ENCODE assay signal across 15 cellular contexts in the genomic region with DNA sequence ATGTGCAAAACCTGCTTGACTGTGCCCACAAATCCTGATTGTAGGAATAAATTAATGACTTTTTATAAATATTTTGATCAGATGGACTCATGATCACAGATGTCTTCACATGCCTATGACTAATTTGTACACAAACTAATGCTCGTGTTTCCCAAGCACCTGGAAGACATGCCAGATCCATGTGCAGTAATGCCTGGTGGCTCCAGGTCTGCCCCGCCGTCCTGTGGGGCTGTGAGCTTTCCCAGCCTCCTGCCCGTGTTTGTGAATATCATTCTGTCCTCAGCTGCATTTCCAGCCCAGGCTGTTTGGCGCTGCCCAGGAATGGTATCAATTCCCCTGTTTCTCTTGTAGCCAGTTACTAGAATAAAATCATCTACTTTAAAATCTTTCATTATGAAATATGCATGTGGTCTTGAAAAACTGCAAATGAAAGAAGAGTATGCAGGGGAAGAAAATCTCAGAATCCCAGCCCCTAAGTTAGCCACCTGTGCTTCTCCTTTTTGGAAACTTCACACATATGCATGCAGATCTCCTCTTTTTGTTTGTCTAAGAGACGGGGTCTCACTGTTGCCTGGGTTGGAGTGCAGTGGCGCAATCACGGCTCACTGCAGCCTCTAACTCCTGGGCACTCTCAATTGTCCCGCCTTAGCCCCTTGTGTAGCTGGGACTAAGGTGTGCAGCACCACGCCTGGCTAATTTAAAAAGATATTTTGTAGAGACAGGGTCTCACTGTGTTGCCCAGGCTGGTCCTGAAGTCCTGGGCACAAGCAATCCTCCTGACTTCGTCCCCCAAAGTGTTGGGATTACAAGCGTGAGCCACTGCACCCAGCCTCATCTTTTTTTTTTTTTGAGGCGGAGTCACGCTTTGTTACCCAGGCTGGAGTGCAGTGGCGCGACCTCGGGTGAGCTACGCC. TPM values are rescaled to one million over a fixed set of nuclear protein-coding genes. Genes with fewer than 3 reads are reported as not detected.
DNase-seq lines count a peak whose midpoint lies in the region; ATAC-seq and TF ChIP-seq lines count a peak whose summit lies in the region.
"Had no signal": no experiment of that assay in that cellular context is flagged by ENCODE, and none has a peak within 500 bp of the region (broad histone marks: within the 10 kb centered on the region; RNA-seq: fewer than 3 reads in every experiment).

No MANE protein-coding gene starts in this region.

- CTCF ChIA-PET in HCT116 (lab: Charles Lee), result interaction anchor here (1.6 kb wide), 1 partner anchor 90 kb away, joined by 3 read pairs; no protein-coding TSS in a partner anchor

- no TSS peak for BruUV-seq in HCT116 (replicated peaks; lab: Mats Ljungman, UMichigan)

- no peak overlapping the region for H3K4me3 ChIP-seq in BLaER1 treated with 17β-estradiol and CSF1 and Interleukin-3, amounts not matched to agents 10 nM and 100 nM
- H3K4me3 ChIP-seq in HCT116 (replicated peaks in 1 of 2; ENCODE audit: low read depth in 1 of 2, low read length in 2 of 2) (no peak overlapping the region), adipocyte (ENCODE audit: low read length) (no peak overlapping the region), iPS-20b (ENCODE audit: low read length) (peak overlapping the region; percentile 43)
- H3K4me3 ChIP-seq: stomach had no signal

- H3K9me3 ChIP-seq in BLaER1 treated with 17β-estradiol and CSF1 and Interleukin-3, amounts not matched to agents 10 nM and 100 nM (replicated peaks in 1 of 11), result no peaks in the 10 kb centered on the region
- no peaks in the 10 kb centered on the region for H3K9me3 ChIP-seq in HCT116 (ENCODE audit: control insufficient read depth in 1 of 2, insufficient read depth in 1 of 2, low read depth in 1 of 2, low read length in 2 of 2)
- H3K9me3 ChIP-seq in adipocyte (ENCODE audit: control insufficient read depth, low read length), result no peaks in the 10 kb centered on the region
- no peaks in the 10 kb centered on the region for H3K9me3 ChIP-seq in iPS-20b (ENCODE audit: insufficient read depth, low read depth, low read length)
- H3K9me3 ChIP-seq: stomach had no signal

- H3K9ac ChIP-seq in BLaER1 treated with 17β-estradiol and CSF1 and Interleukin-3, amounts not matched to agents 10 nM and 100 nM, result peak overlapping the region in 4 of 11 experiments; percentile 7 to 55 (median 15); a peak in 2 of 22 replicates
- no peak overlapping the region for H3K9ac ChIP-seq in HCT116 (ENCODE audit: low read length)
- H3K9ac ChIP-seq in adipocyte (ENCODE audit: low read length), result peak overlapping the region; percentile 98
- peak overlapping the region; percentile 60; the same call in 1 of the 2 replicates for H3K9ac ChIP-seq in iPS-20b (ENCODE audit: low read depth, low read length)

- no peaks in the 10 kb centered on the region for H3K9me2 ChIP-seq in HCT116 (ENCODE audit: insufficient read depth)

- H2AFZ ChIP-seq in HCT116 (ENCODE audit: low read depth, low read length, poor library complexity, severe bottlenecking), result no peak overlapping the region

- POLR2A ChIA-PET in HCT116 (lab: Charles Lee), result interaction anchor here (0.9 to 1.1 kb wide), 3 partner anchors 9 to 29 kb away, joined by 3 read pairs; a partner anchor contains a TSS

- no peaks in the 10 kb centered on the region for H3K27me3 ChIP-seq in BLaER1 treated with 17β-estradiol and CSF1 and Interleukin-3, amounts not matched to agents 10 nM and 100 nM
- H3K27me3 ChIP-seq in HCT116 (ENCODE audit: insufficient read depth, low read length), result no peaks in the 10 kb centered on the region
- H3K27me3 ChIP-seq in adipocyte (replicated peaks; ENCODE audit: control insufficient read depth, insufficient read depth, low read length), result no peaks in the 10 kb centered on the region
- H3K27me3 ChIP-seq in iPS-20b (ENCODE audit: insufficient read depth, low read length), result no peaks in the 10 kb centered on the region
- H3K27me3 ChIP-seq: stomach had no signal

- intact Hi-C loops in HCT116 (cut with micrococcal nuclease), result no loop called here

- DNase-seq in HCT116 (ENCODE audit: low read depth, low spot score) (no peak), adipocyte (ENCODE audit: low read depth) (no peak), RKO (ENCODE audit: low spot score) (no peak), germinal center (ENCODE audit: low spot score) (no peak), islet precursor cell (no peak)
- no peak for DNase-seq in stimulated activated CD4-positive, alpha-beta T cell treated with anti-CD3 and anti-CD28 coated beads, Interleukin-2, amount 100 ng/mL, for 48 hours
- DNase-seq: activated naive CD4-positive, alpha-beta T cell treated with anti-CD3 and anti-CD28 coated beads, Interleukin-2, amount 50 U/mL, for 16 hours; C1 segment of cervical spinal cord; NCI-H2029 treated with DMSO at 0.1 percent for 48 hours; NCI-H774; stomach had no signal

- TF ChIP-seq POLR2A in HCT116 (IDR thresholded peaks at IDR 0.05; ENCODE audit: borderline replicate concordance, extremely low read depth, insufficient read depth, insufficient read length), result no peak

- no peak overlapping the region for H3K27ac ChIP-seq in BLaER1 treated with 17β-estradiol and CSF1 and Interleukin-3, amounts not matched to agents 10 nM and 100 nM
- H3K27ac ChIP-seq in HCT116 (ENCODE audit: low read depth, low read length) (no peak overlapping the region), iPS-20b (ENCODE audit: low read length) (no peak overlapping the region)

- H3K4me1 ChIP-seq in BLaER1 treated with 17β-estradiol and CSF1 and Interleukin-3, amounts not matched to agents 10 nM and 100 nM, result peaks cover 41 to 57% (median 54%) of the 10 kb centered on the region in 10 experiments
- H3K4me1 ChIP-seq in HCT116 (ENCODE audit: control insufficient read depth in 1 of 2, insufficient read depth in 2 of 2, low read length in 2 of 2) (peaks cover 11 to 48% of the 10 kb centered on the region in 2 experiments), adipocyte (ENCODE audit: control insufficient read depth, insufficient read depth, low read length) (peaks cover 49% of the 10 kb centered on the region), iPS-20b (ENCODE audit: insufficient read depth, low read length) (peaks cover 40% of the 10 kb centered on the region)

- H3K36me3 ChIP-seq in BLaER1 treated with 17β-estradiol and CSF1 and Interleukin-3, amounts not matched to agents 10 nM and 100 nM, result peaks cover 44 to 60% (median 51%) of the 10 kb centered on the region in 11 experiments
- H3K36me3 ChIP-seq in HCT116 (ENCODE audit: control insufficient read depth in 1 of 2, insufficient read depth in 2 of 2, low read length in 2 of 2), result peaks cover 16 to 32% of the 10 kb centered on the region in 2 experiments
- peaks cover 43% of the 10 kb centered on the region for H3K36me3 ChIP-seq in adipocyte (ENCODE audit: control insufficient read depth, insufficient read depth, low read length, severe bottlenecking)
- H3K36me3 ChIP-seq in iPS-20b (ENCODE audit: insufficient read depth, low read depth, low read length), result peaks cover 36% of the 10 kb centered on the region

- no peak for TF ChIP-seq RAD21 in HCT116 (IDR thresholded peaks at IDR 0.05; ENCODE audit: low read depth)

- peaks cover 55 to 87% (median 68%) of the 10 kb centered on the region in 11 experiments for H4K20me1 ChIP-seq in BLaER1 treated with 17β-estradiol and CSF1 and Interleukin-3, amounts not matched to agents 10 nM and 100 nM
- H4K20me1 ChIP-seq in HCT116 (ENCODE audit: insufficient read depth), result peaks cover 42% of the 10 kb centered on the region; the same call in 1 of the 2 replicates

- RAD21 ChIA-PET in HCT116 (lab: Charles Lee; ENCODE audit: low non-redundant PET in 1 of 2, low total read pairs in 2 of 2, uncharacterized antibody in 2 of 2, unreplicated experiment in 2 of 2), result no interaction called here

- ATAC-seq in HCT116, result no peak

- H3K4me2 ChIP-seq in BLaER1 treated with 17β-estradiol and CSF1 and Interleukin-3, amounts not matched to agents 10 nM and 100 nM, result peak overlapping the region in 6 of 11 experiments; percentile 11 to 100 (median 32); a peak in 4 of 22 replicates
- no peak overlapping the region for H3K4me2 ChIP-seq in HCT116 (ENCODE audit: low read length)

- H3K79me2 ChIP-seq in HCT116 (ENCODE audit: insufficient read depth, low read length), result peaks cover 27% of the 10 kb centered on the region

- no peak for TF ChIP-seq CTCF in HCT116 (IDR thresholded peaks at IDR 0.05 in 2 of 3, conservative IDR thresholded peaks at IDR 0.05 in 1 of 3; ENCODE audit: borderline replicate concordance in 1 of 3, insufficient read depth in 1 of 3, low read depth in 2 of 3, low read length in 2 of 3)

TF ChIP-seq in HCT116, 20 proteins besides CTCF, POLR2A, EP300 and RAD21:
- TF ChIP-seq JUND (IDR thresholded peaks at IDR 0.05) (no peak), POLR2AphosphoS5 (IDR thresholded peaks at IDR 0.05; ENCODE audit: low read depth, low read length) (0 out of 2 replicates have a peak, but pooled peaks have one; percentile 11)
TF ChIP-seq in HCT116: peak in this region for 1.

RNA-seq across cellular contexts. Expression of a gene that starts 6.2 kb away (rescaled TPM):
- total RNA-seq in HCT116 (2021; ENCODE audit: unreplicated experiment), result 3,050 TPM
- polyA plus RNA-seq in HCT116 (2012), result 4,429 and 5,970 TPM in 2 replicates

RNA-seq across cellular contexts. Expression of a gene that starts 7.9 kb away (rescaled TPM):
- 21.0 TPM for total RNA-seq in HCT116 (2021; ENCODE audit: unreplicated experiment)
- 4.8 and 9.0 TPM in 2 replicates for polyA plus RNA-seq in HCT116 (2012)

RNA-seq across cellular contexts. Expression of a gene that starts 15.3 kb away (rescaled TPM):
- total RNA-seq in HCT116 (2021; ENCODE audit: unreplicated experiment), result not detected
- 0.21 TPM in 1 of 2 replicates, not detected in the other for polyA plus RNA-seq in HCT116 (2012)
- total RNA-seq: renal cortical epithelial cell, stomach had no signal
- polyA plus RNA-seq: keratinocyte had no signal

RNA-seq across cellular contexts. Expression of a gene that starts 15.6 kb away (rescaled TPM):
- 515 TPM for total RNA-seq in HCT116 (2021; ENCODE audit: unreplicated experiment)
- polyA plus RNA-seq in HCT116 (2012), result 334 and 398 TPM in 2 replicates

RNA-seq across cellular contexts. Expression of a gene that starts 21.7 kb away (rescaled TPM):
- total RNA-seq in HCT116 (2021; ENCODE audit: unreplicated experiment), result 2.8 TPM
- 3.4 and 4.5 TPM in 2 replicates for polyA plus RNA-seq in HCT116 (2012)
